In the genomic region with DNA sequence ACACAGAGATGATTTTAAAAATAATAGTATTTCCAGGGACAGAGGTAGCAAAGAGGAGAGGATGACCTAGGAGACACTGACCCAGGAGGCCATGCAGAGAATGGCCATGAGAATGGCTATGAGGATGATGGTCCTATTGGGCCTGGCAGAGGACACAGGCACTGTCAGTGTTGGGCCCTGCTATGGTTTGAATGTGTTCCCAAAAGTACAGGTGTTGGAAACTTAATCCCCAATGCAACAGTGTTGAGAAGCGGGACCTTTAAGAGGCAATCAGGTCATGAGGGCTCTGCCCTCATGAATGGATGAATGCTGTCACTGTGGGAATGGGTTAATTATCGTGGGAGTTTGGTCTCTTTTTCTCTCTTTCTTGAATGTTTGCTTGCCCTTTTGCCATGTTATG, we compare ENCODE assay signal across 26 cellular contexts.
"Had no signal": no experiment of that assay in that cellular context is flagged by ENCODE, and none has a peak within 500 bp of the region (broad histone marks: within the 10 kb centered on the region; RNA-seq: fewer than 3 reads in every experiment).

No MANE protein-coding gene starts in this region.

- H3K9me3 ChIP-seq: colonic mucosa, esophagus squamous epithelium, gastroesophageal sphincter, heart left ventricle, lower lobe of right lung, mucosa of descending colon had no signal

- H3K4me3 ChIP-seq: colonic mucosa, esophagus squamous epithelium, gastroesophageal sphincter, heart left ventricle, hepatocyte, lower lobe of right lung, mucosa of descending colon had no signal

- H3K27ac ChIP-seq: colonic mucosa, epithelial cell of prostate, esophagus squamous epithelium, gastroesophageal sphincter, heart left ventricle, hepatocyte, lower lobe of right lung had no signal

- H3K36me3 ChIP-seq: colonic mucosa, esophagus squamous epithelium, gastroesophageal sphincter, heart left ventricle, lower lobe of right lung had no signal

- DNase-seq: cerebellar nuclear complex; colonic mucosa; cortex of kidney; effector CD8-positive, alpha-beta T cell; effector memory CD8-positive, alpha-beta T cell; endodermal cell; erythroblast; esophagus squamous epithelium; foreskin fibroblast; foreskin melanocyte; heart left ventricle; hypothalamus; immature natural killer cell; islet precursor cell; kidney; kidney glomerular epithelial cell; left colon; left ventricle myocardium superior; lower lobe of right lung; mesenchymal stem cell; mucosa of descending colon had no signal

- H3K4me1 ChIP-seq: colonic mucosa, lower lobe of right lung had no signal

- ATAC-seq: effector memory CD8-positive, alpha-beta T cell; esophagus mucosa; gastroesophageal sphincter; heart left ventricle; left colon; left lobe of liver; left ventricle myocardium superior; lower lobe of right lung; mucosa of descending colon had no signal

- H3K27me3 ChIP-seq: colonic mucosa, esophagus squamous epithelium, gastroesophageal sphincter, heart left ventricle, hepatocyte had no signal
